In the genomic region with DNA sequence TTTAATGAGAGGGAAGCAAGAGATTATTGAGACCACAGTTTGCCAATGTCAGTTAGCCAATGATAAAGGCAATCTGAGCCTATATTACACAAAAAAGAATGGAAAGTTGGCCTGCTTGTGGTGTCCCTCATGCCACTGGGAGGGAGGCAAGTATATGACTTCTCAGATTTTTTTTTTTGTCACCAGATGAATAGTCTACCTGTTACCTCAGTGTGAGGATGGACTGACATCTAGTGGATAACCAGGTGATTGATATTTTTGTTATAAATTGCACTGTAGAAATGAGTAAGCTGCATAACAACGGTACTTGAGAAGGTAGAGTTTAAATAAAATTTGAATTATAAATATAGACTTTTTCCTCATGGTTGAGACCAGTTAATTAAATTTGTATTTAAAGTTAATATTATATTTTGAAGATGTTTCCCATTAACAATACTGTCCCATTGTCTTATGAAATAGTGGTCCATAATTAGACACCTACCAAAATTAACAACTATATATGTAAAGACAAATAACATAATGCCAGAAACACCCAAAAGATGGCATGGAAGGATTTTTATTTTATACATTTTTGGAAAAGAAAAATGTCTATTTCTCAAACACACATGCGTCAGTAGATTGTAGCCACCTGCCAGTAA, we compare ENCODE assay signal across 8 cellular contexts.
DNase-seq lines count a peak whose midpoint lies in the region; ATAC-seq, FAIRE-seq and TF ChIP-seq lines count a peak whose summit lies in the region.

No MANE protein-coding gene starts in this region.

- FAIRE-seq in GM19239 (lab: Jason Lieb, UNC), result peak; percentile 71
- FAIRE-seq in HTR-8/SVneo (lab: Jason Lieb, UNC), result no peak

- TF ChIP-seq CTCF in Calu3 (IDR thresholded peaks at IDR 0.05; ENCODE audit: unreplicated experiment) (no peak), astrocyte of the cerebellum (IDR thresholded peaks at IDR 0.05; ENCODE audit: low read depth, low read length, missing control alignments) (peak; percentile 41)

- CTCF ChIA-PET in Calu3 (lab: Charles Lee), result interaction anchor here (0.6 to 2.0 kb wide), 4 partner anchors 93 to 401 kb away, joined by 5 to 11 read pairs (median 6); no protein-coding TSS in a partner anchor

- H3K36me3 Mint-ChIP-seq in Calu3 (ENCODE audit: insufficient read depth, unreplicated experiment), result no peaks in the 10 kb centered on the region

- peak; percentile 17 for DNase-seq in Calu3
- DNase-seq in GM19239 (ENCODE audit: insufficient read length, low spot score), result no peak
- peak; percentile 10 for DNase-seq in HTR-8/SVneo (ENCODE audit: insufficient read length, low spot score)
- DNase-seq in astrocyte of the cerebellum (ENCODE audit: low read depth), result peak; percentile 38
- DNase-seq in left colon, result no peak
- DNase-seq in amniotic stem cell (lab: John Stamatoyannopoulos, UW), result no peak
- no peak for DNase-seq in NCI-H1436 (lab: John Stamatoyannopoulos, UW)

- BruUV-seq in Calu3 (replicated peaks; lab: Mats Ljungman, UMichigan), result no TSS peak

- no peak overlapping the region for H3K4me3 Mint-ChIP-seq in Calu3 (ENCODE audit: low read depth, unreplicated experiment)

- H3K4me3 ChIP-seq in astrocyte of the cerebellum (ENCODE audit: low read depth, low read length), result no peak overlapping the region

- intact Hi-C loops in Calu3 (cut with micrococcal nuclease; ENCODE audit: unreplicated experiment), result loop anchor here (1.0 to 5.0 kb wide), 5 partner anchors 161 to 1089 kb away; no protein-coding TSS in a partner anchor
- intact Hi-C loops in left colon (cut with DNase I, micrococcal nuclease), result no loop called here

- H3K27me3 Mint-ChIP-seq in Calu3 (ENCODE audit: unreplicated experiment), result no peaks in the 10 kb centered on the region

- no peak overlapping the region for H3K27ac Mint-ChIP-seq in Calu3 (ENCODE audit: unreplicated experiment)

- no peaks in the 10 kb centered on the region for H3K9me3 Mint-ChIP-seq in Calu3 (ENCODE audit: low read depth, unreplicated experiment)

- H3K4me1 Mint-ChIP-seq in Calu3 (ENCODE audit: low read depth, unreplicated experiment), result no peaks in the 10 kb centered on the region

- ATAC-seq in left colon (peak; percentile 53), GM21528 (IDR thresholded peaks at IDR 0.05; ENCODE audit: low FRiP score, unreplicated experiment) (no peak)

- in situ Hi-C loops in astrocyte of the cerebellum (cut with HindIII; ENCODE audit: low sequenced_read_pairs), result loop anchor here (25.0 kb wide), 1 partner anchor 370 kb away; no protein-coding TSS in a partner anchor

Comparison
In these comparisons a context has a peak if more than half of its experiments do, and no peak if none do; other contexts are left out.
1. DNase-seq: peak in Calu3 (single experiment), HTR-8/SVneo (single experiment) and astrocyte of the cerebellum (single experiment); none in GM19239 (single experiment), left colon (0 of 2), amniotic stem cell (single experiment) and NCI-H1436 (single experiment).